1 cellular context compared by ENCODE assay signal in the genomic region with DNA sequence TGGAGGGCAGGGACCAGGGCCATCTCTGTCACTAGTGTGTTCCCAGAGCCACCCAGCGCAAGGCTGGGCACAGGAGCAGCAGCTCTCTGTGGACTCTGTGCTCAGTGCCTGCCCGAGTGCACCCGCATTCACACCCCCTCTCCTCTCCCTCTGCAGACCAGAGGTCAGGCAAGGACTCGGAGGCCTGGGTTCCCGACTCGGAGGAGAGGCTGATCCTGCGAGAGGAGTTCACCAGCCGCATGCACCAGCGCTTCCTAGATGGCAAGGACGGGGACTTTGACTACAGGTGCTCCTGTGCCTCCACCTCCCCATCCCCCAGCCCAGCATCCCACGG.
TF ChIP-seq lines count a peak whose summit lies in the region.

No MANE protein-coding gene starts in this region.

TF ChIP-seq in endothelial cell of umbilical vein, 7 proteins besides CTCF, POLR2A, EP300 and RAD21:
- TF ChIP-seq FOS (IDR thresholded peaks at IDR 0.05; ENCODE audit: borderline replicate concordance, insufficient read depth, low read length): no peak
- no peak for TF ChIP-seq GATA2 (IDR thresholded peaks at IDR 0.05; ENCODE audit: insufficient read depth, insufficient read length, low read depth, low read length)
- peak; percentile 36 for TF ChIP-seq POLR2AphosphoS5 (IDR thresholded peaks at IDR 0.05; ENCODE audit: insufficient read depth, low read depth, low read length)
- TF ChIP-seq, protein P1, sequence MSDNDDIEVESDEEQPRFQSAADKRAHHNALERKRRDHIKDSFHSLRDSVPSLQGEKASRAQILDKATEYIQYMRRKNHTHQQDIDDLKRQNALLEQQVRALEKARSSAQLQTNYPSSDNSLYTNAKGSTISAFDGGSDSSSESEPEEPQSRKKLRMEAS (IDR thresholded peaks at IDR 0.05; ENCODE audit: insufficient read depth, insufficient read length): no peak
